ENCODE assay signal across 1 cellular context in the genomic region with DNA sequence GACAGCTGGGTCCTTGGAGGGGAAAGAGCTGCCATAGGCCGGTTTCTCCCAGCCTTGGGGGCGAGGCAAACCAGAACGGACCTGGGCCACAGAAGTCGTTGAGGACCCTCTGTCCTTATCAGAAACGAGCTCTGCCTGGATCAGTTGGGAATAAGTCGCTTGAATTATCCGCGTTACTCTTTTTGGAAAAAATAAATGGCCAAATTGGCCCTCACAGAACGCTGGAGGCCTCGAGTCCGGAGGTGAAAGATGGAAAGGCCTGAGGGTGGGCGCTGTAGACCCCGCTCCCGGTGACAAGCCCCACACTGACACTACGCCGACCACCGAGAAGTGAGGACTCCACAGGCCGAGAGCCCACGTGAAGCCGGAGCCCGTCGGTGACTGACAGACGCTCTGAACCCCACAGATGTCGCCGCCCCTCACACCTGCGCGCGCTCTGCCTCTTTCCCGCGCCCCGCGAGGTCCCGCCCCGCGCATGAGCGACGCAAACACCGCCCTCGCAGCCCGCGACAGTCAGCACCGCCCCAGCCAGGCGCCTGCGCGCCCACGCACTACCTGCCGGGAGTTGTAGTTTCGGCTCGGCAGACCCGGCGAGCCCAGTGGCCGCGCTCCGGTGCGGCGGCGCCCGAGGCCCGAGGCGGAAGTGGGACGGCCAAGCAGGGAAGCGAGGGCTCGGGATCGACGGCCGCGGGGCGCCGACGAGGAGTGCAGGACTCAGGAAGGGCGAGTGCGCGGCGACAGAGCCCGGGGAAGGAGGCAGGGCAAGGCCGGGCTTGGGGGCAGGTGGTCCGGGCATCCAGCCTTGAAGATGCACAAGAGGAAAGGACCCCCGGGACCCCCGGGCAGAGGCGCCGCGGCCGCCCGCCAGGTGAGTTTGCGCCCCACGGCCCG.
TF ChIP-seq lines count a peak whose summit lies in the region.

Gene BRME1 (minus strand): TSS at position 484 of the 891 bp plus-strand sequence. CDS start 1,225 bp downstream, outside the sequence.
Gene CC2D1A (plus strand): TSS at position 568 of the 891 bp plus-strand sequence. CDS start 241 bp downstream, at position 809.

TF ChIP-seq in HEK293, 187 proteins besides CTCF, POLR2A, EP300 and RAD21 (continued from another document and continues in another):
- TF ChIP-seq, protein P1, sequence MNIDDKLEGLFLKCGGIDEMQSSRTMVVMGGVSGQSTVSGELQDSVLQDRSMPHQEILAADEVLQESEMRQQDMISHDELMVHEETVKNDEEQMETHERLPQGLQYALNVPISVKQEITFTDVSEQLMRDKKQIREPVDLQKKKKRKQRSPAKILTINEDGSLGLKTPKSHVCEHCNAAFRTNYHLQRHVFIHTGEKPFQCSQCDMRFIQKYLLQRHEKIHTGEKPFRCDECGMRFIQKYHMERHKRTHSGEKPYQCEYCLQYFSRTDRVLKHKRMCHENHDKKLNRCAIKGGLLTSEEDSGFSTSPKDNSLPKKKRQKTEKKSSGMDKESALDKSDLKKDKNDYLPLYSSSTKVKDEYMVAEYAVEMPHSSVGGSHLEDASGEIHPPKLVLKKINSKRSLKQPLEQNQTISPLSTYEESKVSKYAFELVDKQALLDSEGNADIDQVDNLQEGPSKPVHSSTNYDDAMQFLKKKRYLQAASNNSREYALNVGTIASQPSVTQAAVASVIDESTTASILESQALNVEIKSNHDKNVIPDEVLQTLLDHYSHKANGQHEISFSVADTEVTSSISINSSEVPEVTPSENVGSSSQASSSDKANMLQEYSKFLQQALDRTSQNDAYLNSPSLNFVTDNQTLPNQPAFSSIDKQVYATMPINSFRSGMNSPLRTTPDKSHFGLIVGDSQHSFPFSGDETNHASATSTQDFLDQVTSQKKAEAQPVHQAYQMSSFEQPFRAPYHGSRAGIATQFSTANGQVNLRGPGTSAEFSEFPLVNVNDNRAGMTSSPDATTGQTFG (tag by site-specific recombination; IDR thresholded peaks at IDR 0.05; ENCODE audit: borderline replicate concordance): no peak
- TF ChIP-seq ZBTB1 (tag by site-specific recombination; IDR thresholded peaks at IDR 0.05) (no peak), KLF8 (tag by site-specific recombination; IDR thresholded peaks at IDR 0.05) (peak; percentile 87; the same call in 1 of the 2 replicates), GLI4 (tag by site-specific recombination; IDR thresholded peaks at IDR 0.05) (0 out of 2 replicates have a peak, but pooled peaks have one; percentile 26), IKZF3 (tag by site-specific recombination; IDR thresholded peaks at IDR 0.05) (peak; percentile 53; the same call in 1 of the 2 replicates), ZNF560 (tag by site-specific recombination; IDR thresholded peaks at IDR 0.05; ENCODE audit: borderline replicate concordance) (no peak), HOXC10 (CRISPR knock-in tag; IDR thresholded peaks at IDR 0.05) (0 out of 2 replicates have a peak, but pooled peaks have one; percentile 88), WT1 (tag by site-specific recombination; IDR thresholded peaks at IDR 0.05) (peak; percentile 49; the same call in 1 of the 2 replicates), ZNF404 (tag by site-specific recombination; IDR thresholded peaks at IDR 0.05) (no peak), MEIS1 (CRISPR knock-in tag; IDR thresholded peaks at IDR 0.05; ENCODE audit: borderline replicate concordance) (no peak), ZNF16 (tag by site-specific recombination; IDR thresholded peaks at IDR 0.05; ENCODE audit: low read depth) (no peak), ZNF354C (tag by site-specific recombination; IDR thresholded peaks at IDR 0.05; ENCODE audit: borderline replicate concordance, low read depth) (no peak), ZNF121 (tag by site-specific recombination; IDR thresholded peaks at IDR 0.05) (no peak), ZSCAN4 (tag by site-specific recombination; IDR thresholded peaks at IDR 0.05) (no peak), ZNF513 (tag by site-specific recombination; IDR thresholded peaks at IDR 0.05) (no peak), ZNF449 (tag by site-specific recombination; IDR thresholded peaks at IDR 0.05) (peak; percentile 66), ZNF776 (tag by site-specific recombination; IDR thresholded peaks at IDR 0.05; ENCODE audit: borderline replicate concordance) (no peak), YY2 (tag by site-specific recombination; IDR thresholded peaks at IDR 0.05) (no peak; the same call in 1 of the 2 replicates), BCL11A (tag by site-specific recombination; IDR thresholded peaks at IDR 0.05; ENCODE audit: low read depth) (no peak), MYNN (tag by site-specific recombination; IDR thresholded peaks at IDR 0.05; ENCODE audit: borderline replicate concordance) (no peak), FEZF1 (tag by site-specific recombination; IDR thresholded peaks at IDR 0.05) (0 out of 2 replicates have a peak, but pooled peaks have one; percentile 11), ZEB2 (tag by site-specific recombination; IDR thresholded peaks at IDR 0.05) (peak; percentile 76), ZNF521 (tag by site-specific recombination; IDR thresholded peaks at IDR 0.05) (no peak), SP3 (tag by site-specific recombination; IDR thresholded peaks at IDR 0.05) (peak; percentile 93), ZNF596 (tag by site-specific recombination; IDR thresholded peaks at IDR 0.05) (no peak), ZXDB (tag by site-specific recombination; IDR thresholded peaks at IDR 0.05) (peak; percentile 92), INSM2 (tag by site-specific recombination; IDR thresholded peaks at IDR 0.05) (peak; percentile 41; the same call in 1 of the 2 replicates), MZF1 (tag by site-specific recombination; IDR thresholded peaks at IDR 0.05; ENCODE audit: borderline replicate concordance) (no peak), ZNF548 (tag by site-specific recombination; IDR thresholded peaks at IDR 0.05) (no peak), ZNF664 (tag by site-specific recombination; IDR thresholded peaks at IDR 0.05) (no peak), ZNF341 (tag by site-specific recombination; IDR thresholded peaks at IDR 0.05; ENCODE audit: low read depth) (peak; percentile 33; the same call in 1 of the 2 replicates), ZNF510 (tag by site-specific recombination; IDR thresholded peaks at IDR 0.05; ENCODE audit: insufficient replicate concordance) (no peak), KLF16 (tag by site-specific recombination; IDR thresholded peaks at IDR 0.05) (peak; percentile 73), ZBTB44 (tag by site-specific recombination; IDR thresholded peaks at IDR 0.05) (no peak), ZNF2 (tag by site-specific recombination; IDR thresholded peaks at IDR 0.05) (peak; percentile 61)
- TF ChIP-seq, protein P2, sequence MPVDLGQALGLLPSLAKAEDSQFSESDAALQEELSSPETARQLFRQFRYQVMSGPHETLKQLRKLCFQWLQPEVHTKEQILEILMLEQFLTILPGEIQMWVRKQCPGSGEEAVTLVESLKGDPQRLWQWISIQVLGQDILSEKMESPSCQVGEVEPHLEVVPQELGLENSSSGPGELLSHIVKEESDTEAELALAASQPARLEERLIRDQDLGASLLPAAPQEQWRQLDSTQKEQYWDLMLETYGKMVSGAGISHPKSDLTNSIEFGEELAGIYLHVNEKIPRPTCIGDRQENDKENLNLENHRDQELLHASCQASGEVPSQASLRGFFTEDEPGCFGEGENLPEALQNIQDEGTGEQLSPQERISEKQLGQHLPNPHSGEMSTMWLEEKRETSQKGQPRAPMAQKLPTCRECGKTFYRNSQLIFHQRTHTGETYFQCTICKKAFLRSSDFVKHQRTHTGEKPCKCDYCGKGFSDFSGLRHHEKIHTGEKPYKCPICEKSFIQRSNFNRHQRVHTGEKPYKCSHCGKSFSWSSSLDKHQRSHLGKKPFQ (tag by site-specific recombination; IDR thresholded peaks at IDR 0.05): no peak
- TF ChIP-seq, protein P3, sequence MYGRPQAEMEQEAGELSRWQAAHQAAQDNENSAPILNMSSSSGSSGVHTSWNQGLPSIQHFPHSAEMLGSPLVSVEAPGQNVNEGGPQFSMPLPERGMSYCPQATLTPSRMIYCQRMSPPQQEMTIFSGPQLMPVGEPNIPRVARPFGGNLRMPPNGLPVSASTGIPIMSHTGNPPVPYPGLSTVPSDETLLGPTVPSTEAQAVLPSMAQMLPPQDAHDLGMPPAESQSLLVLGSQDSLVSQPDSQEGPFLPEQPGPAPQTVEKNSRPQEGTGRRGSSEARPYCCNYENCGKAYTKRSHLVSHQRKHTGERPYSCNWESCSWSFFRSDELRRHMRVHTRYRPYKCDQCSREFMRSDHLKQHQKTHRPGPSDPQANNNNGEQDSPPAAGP (tag by site-specific recombination; IDR thresholded peaks at IDR 0.05): peak; percentile 34; the same call in 1 of the 2 replicates
- TF ChIP-seq, protein P4, sequence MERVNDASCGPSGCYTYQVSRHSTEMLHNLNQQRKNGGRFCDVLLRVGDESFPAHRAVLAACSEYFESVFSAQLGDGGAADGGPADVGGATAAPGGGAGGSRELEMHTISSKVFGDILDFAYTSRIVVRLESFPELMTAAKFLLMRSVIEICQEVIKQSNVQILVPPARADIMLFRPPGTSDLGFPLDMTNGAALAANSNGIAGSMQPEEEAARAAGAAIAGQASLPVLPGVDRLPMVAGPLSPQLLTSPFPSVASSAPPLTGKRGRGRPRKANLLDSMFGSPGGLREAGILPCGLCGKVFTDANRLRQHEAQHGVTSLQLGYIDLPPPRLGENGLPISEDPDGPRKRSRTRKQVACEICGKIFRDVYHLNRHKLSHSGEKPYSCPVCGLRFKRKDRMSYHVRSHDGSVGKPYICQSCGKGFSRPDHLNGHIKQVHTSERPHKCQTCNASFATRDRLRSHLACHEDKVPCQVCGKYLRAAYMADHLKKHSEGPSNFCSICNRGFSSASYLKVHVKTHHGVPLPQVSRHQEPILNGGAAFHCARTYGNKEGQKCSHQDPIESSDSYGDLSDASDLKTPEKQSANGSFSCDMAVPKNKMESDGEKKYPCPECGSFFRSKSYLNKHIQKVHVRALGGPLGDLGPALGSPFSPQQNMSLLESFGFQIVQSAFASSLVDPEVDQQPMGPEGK (tag by site-specific recombination; IDR thresholded peaks at IDR 0.05): 0 out of 2 replicates have a peak, but pooled peaks have one; percentile 28
- TF ChIP-seq, protein P5, sequence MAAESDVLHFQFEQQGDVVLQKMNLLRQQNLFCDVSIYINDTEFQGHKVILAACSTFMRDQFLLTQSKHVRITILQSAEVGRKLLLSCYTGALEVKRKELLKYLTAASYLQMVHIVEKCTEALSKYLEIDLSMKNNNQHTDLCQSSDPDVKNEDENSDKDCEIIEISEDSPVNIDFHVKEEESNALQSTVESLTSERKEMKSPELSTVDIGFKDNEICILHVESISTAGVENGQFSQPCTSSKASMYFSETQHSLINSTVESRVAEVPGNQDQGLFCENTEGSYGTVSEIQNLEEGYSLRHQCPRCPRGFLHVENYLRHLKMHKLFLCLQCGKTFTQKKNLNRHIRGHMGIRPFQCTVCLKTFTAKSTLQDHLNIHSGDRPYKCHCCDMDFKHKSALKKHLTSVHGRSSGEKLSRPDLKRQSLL (tag by site-specific recombination; IDR thresholded peaks at IDR 0.05): no peak
